In genomic region chr10:76352300-76352699, GRCh38 we compare ENCODE assay signal across 14 cellular contexts.
A peak's percentile ranks its signal among the peaks of the same experiment; 100 is the strongest.
DNase-seq lines count a peak whose midpoint lies in the region; ATAC-seq, FAIRE-seq and TF ChIP-seq lines count a peak whose summit lies in the region.
"Had no signal": no experiment of that assay in that cellular context is flagged by ENCODE, and none has a peak within 500 bp of the region (broad histone marks: within the 10 kb centered on the region; RNA-seq: fewer than 3 reads in every experiment).

No MANE protein-coding gene starts in this region.

- H3K27ac ChIP-seq in IMR-90 (ENCODE audit: insufficient read depth, low read length) (no peak overlapping the region), K562 (ENCODE audit: extremely low read depth, low read depth, low read length) (no peak overlapping the region), keratinocyte (ENCODE audit: control insufficient read depth, insufficient read depth, low read length) (no peak overlapping the region), H9 (ENCODE audit: insufficient read length, low read depth, low read length) (no peak overlapping the region)

- H3K4ac ChIP-seq in IMR-90 (ENCODE audit: low read depth, low read length) (peak overlapping the region; percentile 99; the same call in 1 of the 2 replicates), H9 (ENCODE audit: low read depth, low read length) (no peak overlapping the region)

- H2AK5ac ChIP-seq in IMR-90 (ENCODE audit: low read depth, low read length) (no peak overlapping the region), H9 (ENCODE audit: insufficient read length, low read length) (no peak overlapping the region)

- no peak overlapping the region for H3K23ac ChIP-seq in IMR-90 (ENCODE audit: low read depth, low read length)
- no peak overlapping the region for H3K23ac ChIP-seq in H9 (ENCODE audit: insufficient read length, low read depth, low read length)

- POLR2A ChIA-PET in IMR-90 (lab: Charles Lee; ENCODE audit: unreplicated experiment) = no interaction called here
- POLR2A ChIA-PET in K562 (lab: Yijun Ruan, JAX) = no interaction called here

- no peak for TF ChIP-seq POLR2A in IMR-90 (IDR thresholded peaks at IDR 0.05; ENCODE audit: low read depth, low read length)
- no peak for TF ChIP-seq POLR2A in K562 (conservative IDR thresholded peaks at IDR 0.05)

- H3K56ac ChIP-seq in IMR-90 (ENCODE audit: extremely low read depth, insufficient read depth, low read length) (peak overlapping the region; percentile 29; the same call in 1 of the 2 replicates), H9 (ENCODE audit: insufficient read length, low read depth, low read length) (no peak overlapping the region)

- FAIRE-seq in K562 (lab: Jason Lieb, UNC) (no peak), keratinocyte (lab: Jason Lieb, UNC) (no peak)
- FAIRE-seq: kidney had no signal

- dilution Hi-C loops in IMR-90 (cut with HindIII; ENCODE audit: low sequenced_read_pairs, unreplicated experiment) = no loop called here
- dilution Hi-C loops in keratinocyte (cut with MboI; ENCODE audit: extremely low pct_ligation_motif_present, low sequenced_read_pairs) = no loop called here

- no peak overlapping the region for H2AK9ac ChIP-seq in IMR-90 (replicated peaks; ENCODE audit: low read depth, low read length, poor library complexity)

- H4K8ac ChIP-seq in IMR-90 (ENCODE audit: low read depth in 2 of 2, low read length in 2 of 2) (peak overlapping the region; percentile 57 to 95), H9 (replicated peaks; ENCODE audit: insufficient read length, low read depth, low read length) (no peak overlapping the region)

- no peaks in the 10 kb centered on the region for H3K79me2 ChIP-seq in K562 (ENCODE audit: control insufficient read depth, insufficient read depth, low read length)
- H3K79me2 ChIP-seq in keratinocyte (ENCODE audit: control insufficient read depth, insufficient read depth, low read length) = no peaks in the 10 kb centered on the region
- no peaks in the 10 kb centered on the region for H3K79me2 ChIP-seq in H9 (ENCODE audit: insufficient read depth, low read length)

- H3K36me3 ChIP-seq in IMR-90 (ENCODE audit: control insufficient read depth, insufficient read depth, low read length) (no peaks in the 10 kb centered on the region), K562 (ENCODE audit: control insufficient read depth, insufficient read depth, low read length) (no peaks in the 10 kb centered on the region), keratinocyte (ENCODE audit: control insufficient read depth in 2 of 2, extremely low read depth in 1 of 2, insufficient read depth in 2 of 2, low read length in 2 of 2) (no peaks in the 10 kb centered on the region)

- H3K4me1 ChIP-seq in IMR-90 (ENCODE audit: control insufficient read depth, insufficient read depth, low read length) (peaks cover 11% of the 10 kb centered on the region), K562 (replicated peaks in 1 of 2; ENCODE audit: control insufficient read depth in 2 of 2, insufficient read depth in 2 of 2, low read length in 2 of 2) (no peaks in the 10 kb centered on the region), keratinocyte (ENCODE audit: control insufficient read depth, extremely low read depth, insufficient read depth, low read length) (peaks cover 8% of the 10 kb centered on the region), H9 (ENCODE audit: insufficient read depth, low read length) (no peaks in the 10 kb centered on the region; the same call in 1 of the 2 replicates)

- no peak for TF ChIP-seq CTCF in IMR-90 (conservative IDR thresholded peaks at IDR 0.05; ENCODE audit: low read depth, low read length)
- TF ChIP-seq CTCF in K562 (IDR thresholded peaks at IDR 0.05 in 2 of 3, conservative IDR thresholded peaks at IDR 0.05 in 1 of 3; ENCODE audit: insufficient read depth in 2 of 3, low read depth in 1 of 3, low read length in 3 of 3) = no peak
- TF ChIP-seq CTCF in keratinocyte (optimal IDR thresholded peaks at IDR 0.05 in 1 of 3, IDR thresholded peaks at IDR 0.05 in 1 of 3, conservative IDR thresholded peaks at IDR 0.05 in 1 of 3; ENCODE audit: extremely low read depth in 1 of 3, insufficient read depth in 2 of 3, low read length in 3 of 3) = no peak
- TF ChIP-seq CTCF in H9 (conservative IDR thresholded peaks at IDR 0.05) = no peak

- H3K4me2 ChIP-seq in IMR-90 (ENCODE audit: low read depth, low read length) (no peak overlapping the region), K562 (ENCODE audit: insufficient read depth, low read length) (no peak overlapping the region), keratinocyte (ENCODE audit: control insufficient read depth, extremely low read depth, insufficient read depth, low read depth, low read length) (peak overlapping the region; percentile 22), H9 (ENCODE audit: insufficient read depth, insufficient read length, low read length) (no peak overlapping the region)

- no CpG with 5 or more reads among the region's 5 CpGs for WGBS in IMR-90 (ENCODE audit: extremely low coverage in 2 of 2, insufficient read length in 1 of 2), 2 experiments
- 2% methylated on average over 5 of the region's 5 CpGs for WGBS in K562 (ENCODE audit: insufficient coverage, low coverage, missing lambda C conversion rate)
- no CpG with 5 or more reads among the region's 5 CpGs for WGBS in H9 (ENCODE audit: extremely low coverage, insufficient read length, low lambda C conversion rate)

- no peaks in the 10 kb centered on the region for H3K79me1 ChIP-seq in IMR-90 (ENCODE audit: low read depth in 1 of 2, low read length in 2 of 2)
- H3K79me1 ChIP-seq in H9 (ENCODE audit: insufficient read depth, low read depth, low read length, poor library complexity, severe bottlenecking) = no peaks in the 10 kb centered on the region

- no peaks in the 10 kb centered on the region for H3K9me3 Mint-ChIP-seq in H9
- H3K9me3 Mint-ChIP-seq: activated naive CD4-positive, alpha-beta T cell treated with anti-CD3 and anti-CD28 coated beads, Interleukin-2, amount 50 U/mL, for 24 hours had no signal

- peaks cover 0 to 9% of the 10 kb centered on the region in 2 experiments; a peak in 2 of 4 replicates for H3K4me1 Mint-ChIP-seq in H9
- H3K4me1 Mint-ChIP-seq: activated naive CD4-positive, alpha-beta T cell treated with anti-CD3 and anti-CD28 coated beads, Interleukin-2, amount 50 U/mL, for 24 hours; stimulated activated naive CD8-positive, alpha-beta T cell treated with anti-CD3 and anti-CD28 coated beads, Interleukin-15, amount 100 ng/mL, for 72 hours had no signal

- H3K9ac ChIP-seq in IMR-90 (ENCODE audit: low read depth, low read length) = no peak overlapping the region
- H3K9ac ChIP-seq in K562 (ENCODE audit: insufficient read depth in 1 of 2, low read depth in 2 of 2, low read length in 2 of 2) = no peak overlapping the region
- H3K9ac ChIP-seq in keratinocyte (ENCODE audit: control insufficient read depth, extremely low read depth, insufficient read depth, low read length) = no peak overlapping the region
- H3K9ac ChIP-seq in H9 (ENCODE audit: extremely low read depth, insufficient read length, low read length) = no peak overlapping the region

- no peaks in the 10 kb centered on the region for H4K20me1 ChIP-seq in IMR-90 (ENCODE audit: insufficient read depth, low read length)
- no peaks in the 10 kb centered on the region for H4K20me1 ChIP-seq in K562 (replicated peaks; ENCODE audit: control insufficient read depth, insufficient read depth, low read length)
- no peaks in the 10 kb centered on the region for H4K20me1 ChIP-seq in keratinocyte (ENCODE audit: control insufficient read depth, extremely low read depth, insufficient read depth, low read length)
- H4K20me1 ChIP-seq in H9 (ENCODE audit: control insufficient read depth, insufficient read depth, insufficient read length) = no peaks in the 10 kb centered on the region

- no peak overlapping the region for H3K14ac ChIP-seq in IMR-90 (replicated peaks; ENCODE audit: low read depth, low read length)
- no peak overlapping the region for H3K14ac ChIP-seq in H9 (ENCODE audit: insufficient read depth, low read length)

- no peaks in the 10 kb centered on the region; the same call in 1 of the 2 replicates for H3K27me3 Mint-ChIP-seq in H9 (ENCODE audit: low read depth)
- H3K27me3 Mint-ChIP-seq: activated naive CD4-positive, alpha-beta T cell treated with anti-CD3 and anti-CD28 coated beads, Interleukin-2, amount 50 U/mL, for 24 hours; stimulated activated naive CD8-positive, alpha-beta T cell treated with anti-CD3 and anti-CD28 coated beads, Interleukin-15, amount 100 ng/mL, for 72 hours had no signal

- H3K4me3 ChIP-seq in IMR-90 (ENCODE audit: insufficient read depth, low read depth, low read length) = no peak overlapping the region
- no peak overlapping the region for H3K4me3 ChIP-seq in K562
- H3K4me3 ChIP-seq in keratinocyte (ENCODE audit: control insufficient read depth in 2 of 3, extremely low read depth in 1 of 3, insufficient read depth in 2 of 3, low read depth in 1 of 3, low read length in 3 of 3) = no peak overlapping the region

- intact Hi-C loops in IMR-90 (cut with micrococcal nuclease) = no loop called here
- intact Hi-C loops in K562 (cut with micrococcal nuclease) = no loop called here

- H2BK15ac ChIP-seq in IMR-90 (ENCODE audit: low read depth, low read length) (peak overlapping the region; percentile 96; the same call in 1 of the 3 replicates), H9 (ENCODE audit: low read depth, low read length) (no peak overlapping the region)

- no peak overlapping the region for H3K27ac Mint-ChIP-seq in H9
- H3K27ac Mint-ChIP-seq: activated naive CD4-positive, alpha-beta T cell treated with anti-CD3 and anti-CD28 coated beads, Interleukin-2, amount 50 U/mL, for 24 hours; stimulated activated naive CD8-positive, alpha-beta T cell treated with anti-CD3 and anti-CD28 coated beads, Interleukin-15, amount 100 ng/mL, for 72 hours had no signal

- peak; percentile 53 for DNase-seq in AG08395 (ENCODE audit: low spot score)
- DNase-seq in IMR-90 = peak; percentile 96
- DNase-seq in K562 (ENCODE audit: extremely low read depth in 1 of 4, low spot score in 3 of 4) = peak in 1 of 4 experiments; percentile 5
- no peak for DNase-seq in keratinocyte (ENCODE audit: low read depth, low spot score)
- DNase-seq in NCI-H446 treated with DMSO at 0.1 percent for 48 hours (lab: John Stamatoyannopoulos, UW) = no peak
- DNase-seq in activated effector memory CD4-positive, alpha-beta T cell treated with Interleukin-2 at 50 U/mL for 16 hours = no peak
- DNase-seq in MV-4-11 (lab: John Stamatoyannopoulos, UW) = no peak
- no peak for DNase-seq in H9
- DNase-seq: activated CD4-positive, alpha-beta T cell treated with anti-CD3 and anti-CD28 coated beads, Interleukin-2, amount 50 U/mL, for 4 hours; GOT3; kidney; NCI-H526 treated with DMSO at 0.1 percent for 48 hours; stimulated activated naive CD8-positive, alpha-beta T cell treated with anti-CD3 and anti-CD28 coated beads, Interleukin-15, amount 100 ng/mL, for 72 hours had no signal

- no peak overlapping the region for H3K4me3 Mint-ChIP-seq in H9
- H3K4me3 Mint-ChIP-seq: activated naive CD4-positive, alpha-beta T cell treated with anti-CD3 and anti-CD28 coated beads, Interleukin-2, amount 50 U/mL, for 24 hours; stimulated activated naive CD8-positive, alpha-beta T cell treated with anti-CD3 and anti-CD28 coated beads, Interleukin-15, amount 100 ng/mL, for 72 hours had no signal

- H2BK5ac ChIP-seq in IMR-90 (ENCODE audit: low read depth, low read length, poor library complexity, severe bottlenecking) = peak overlapping the region; percentile 99
- H2BK5ac ChIP-seq in H9 (ENCODE audit: insufficient read length, low read length) = no peak overlapping the region

- no TSS peak for BruUV-seq in IMR-90 (replicated peaks; lab: Mats Ljungman, UMichigan)
- BruUV-seq in K562 (replicated peaks; lab: Mats Ljungman, UMichigan) = no TSS peak

- CTCF ChIA-PET in IMR-90 (lab: Yijun Ruan, JAX) = no interaction called here
- CTCF ChIA-PET in K562 (lab: Yijun Ruan, JAX; ENCODE audit: low intra/inter-chr PET ratio) = no interaction called here

- H3K27me3 ChIP-seq in IMR-90 (ENCODE audit: control insufficient read depth, insufficient read depth, low read length) (no peaks in the 10 kb centered on the region), K562 (ENCODE audit: control insufficient read depth in 2 of 2, insufficient read depth in 2 of 2, low read length in 2 of 2) (no peaks in the 10 kb centered on the region), keratinocyte (ENCODE audit: control insufficient read depth, extremely low read depth, insufficient read depth, low read length) (no peaks in the 10 kb centered on the region), H9 (ENCODE audit: insufficient read depth, low read length) (no peaks in the 10 kb centered on the region)

- in situ Hi-C loops in IMR-90 (cut with MboI; ENCODE audit: low sequenced_read_pairs) = no loop called here
- in situ Hi-C loops in K562 (cut with MboI) = no loop called here

- H3K36me3 Mint-ChIP-seq in H9 (ENCODE audit: insufficient read depth in 1 of 3, low read depth in 3 of 3) = no peaks in the 10 kb centered on the region
- H3K36me3 Mint-ChIP-seq: activated naive CD4-positive, alpha-beta T cell treated with anti-CD3 and anti-CD28 coated beads, Interleukin-2, amount 50 U/mL, for 24 hours had no signal

- no peaks in the 10 kb centered on the region; the same call in 1 of the 2 replicates for H3K9me1 ChIP-seq in IMR-90 (ENCODE audit: insufficient read depth, low read length)
- no peaks in the 10 kb centered on the region for H3K9me1 ChIP-seq in K562 (ENCODE audit: control insufficient read depth, insufficient read depth, low read length)
- H3K9me1 ChIP-seq in keratinocyte (ENCODE audit: control insufficient read depth, extremely low read depth, insufficient read depth, low read length) = no peaks in the 10 kb centered on the region

- H3K18ac ChIP-seq in IMR-90 (ENCODE audit: low read depth, low read length) = no peak overlapping the region; the same call in 1 of the 2 replicates
- no peak overlapping the region for H3K18ac ChIP-seq in H9 (ENCODE audit: insufficient read length, low read depth, low read length)

- ATAC-seq in IMR-90 (ENCODE audit: low read depth) = peak; percentile 99
- ATAC-seq in K562 = no peak
- ATAC-seq: stimulated activated naive CD8-positive, alpha-beta T cell treated with anti-CD3 and anti-CD28 coated beads, Interleukin-15, amount 100 ng/mL, for 72 hours had no signal

- H4K91ac ChIP-seq in IMR-90 (ENCODE audit: insufficient read depth, low read depth, low read length) (peak overlapping the region; percentile 98; the same call in 1 of the 2 replicates), H9 (ENCODE audit: insufficient read length, low read depth, low read length) (no peak overlapping the region)

- no peak overlapping the region for H2BK12ac ChIP-seq in H9 (ENCODE audit: insufficient read length, low read depth, low read length)

- no peaks in the 10 kb centered on the region for H3K9me3 ChIP-seq in IMR-90 (ENCODE audit: control insufficient read depth, insufficient read depth, low read length)
- no peaks in the 10 kb centered on the region for H3K9me3 ChIP-seq in K562 (replicated peaks; ENCODE audit: control insufficient read depth, insufficient read depth, low read depth, low read length)
- no peaks in the 10 kb centered on the region for H3K9me3 ChIP-seq in keratinocyte (ENCODE audit: control insufficient read depth, low read depth, low read length)
- H3K9me3 ChIP-seq in H9 (ENCODE audit: control insufficient read depth, low read depth, low read length) = no peaks in the 10 kb centered on the region

- no peak overlapping the region for H3T11ph ChIP-seq in H9 (ENCODE audit: low read length)

- no peak overlapping the region for H4K5ac ChIP-seq in IMR-90 (ENCODE audit: low read depth, low read length)
- H4K5ac ChIP-seq in H9 (ENCODE audit: insufficient read length, low read depth, low read length) = no peak overlapping the region

- H3K23me2 ChIP-seq in H9 (ENCODE audit: insufficient read length, low read depth, low read length, poor library complexity, severe bottlenecking) = no peaks in the 10 kb centered on the region

- peak overlapping the region; percentile 100; the same call in 1 of the 2 replicates for H2BK120ac ChIP-seq in IMR-90 (ENCODE audit: low read depth, low read length)
- no peak overlapping the region for H2BK120ac ChIP-seq in H9 (ENCODE audit: low read depth, low read length, poor library complexity, severe bottlenecking)

- TF ChIP-seq RAD21 in IMR-90 (IDR thresholded peaks at IDR 0.05; ENCODE audit: low read length) = no peak
- no peak for TF ChIP-seq RAD21 in K562 (CRISPR knock-in tag; conservative IDR thresholded peaks at IDR 0.05 in 1 of 2, IDR thresholded peaks at IDR 0.05 in 1 of 2)

- TF ChIP-seq EP300 in K562 (IDR thresholded peaks at IDR 0.05; ENCODE audit: low read length) = no peak

- H2AFZ ChIP-seq in IMR-90 (replicated peaks; ENCODE audit: low read length, poor library complexity) = no peak overlapping the region
- H2AFZ ChIP-seq in K562 (ENCODE audit: low read depth, low read length) = no peak overlapping the region
- no peak overlapping the region for H2AFZ ChIP-seq in keratinocyte (ENCODE audit: control insufficient read depth, low read length)
- no peak overlapping the region for H2AFZ ChIP-seq in H9 (ENCODE audit: low read length)

- H2BK20ac ChIP-seq in IMR-90 (ENCODE audit: low read depth, low read length) (peak overlapping the region; percentile 100; the same call in 1 of the 2 replicates), H9 (ENCODE audit: low read depth, low read length, poor library complexity, severe bottlenecking) (no peak overlapping the region)

Comparison
In these comparisons a context has a peak if more than half of its experiments do, and no peak if none do; other contexts are left out.
1. DNase-seq: peak in AG08395 (single experiment) and IMR-90 (single experiment); none in keratinocyte (single experiment), NCI-H446 treated with DMSO at 0.1 percent for 48 hours (single experiment), activated effector memory CD4-positive, alpha-beta T cell treated with Interleukin-2 at 50 U/mL for 16 hours (single experiment), MV-4-11 (single experiment) and H9 (single experiment).